8 cellular contexts compared by ENCODE assay signal in the genomic region with DNA sequence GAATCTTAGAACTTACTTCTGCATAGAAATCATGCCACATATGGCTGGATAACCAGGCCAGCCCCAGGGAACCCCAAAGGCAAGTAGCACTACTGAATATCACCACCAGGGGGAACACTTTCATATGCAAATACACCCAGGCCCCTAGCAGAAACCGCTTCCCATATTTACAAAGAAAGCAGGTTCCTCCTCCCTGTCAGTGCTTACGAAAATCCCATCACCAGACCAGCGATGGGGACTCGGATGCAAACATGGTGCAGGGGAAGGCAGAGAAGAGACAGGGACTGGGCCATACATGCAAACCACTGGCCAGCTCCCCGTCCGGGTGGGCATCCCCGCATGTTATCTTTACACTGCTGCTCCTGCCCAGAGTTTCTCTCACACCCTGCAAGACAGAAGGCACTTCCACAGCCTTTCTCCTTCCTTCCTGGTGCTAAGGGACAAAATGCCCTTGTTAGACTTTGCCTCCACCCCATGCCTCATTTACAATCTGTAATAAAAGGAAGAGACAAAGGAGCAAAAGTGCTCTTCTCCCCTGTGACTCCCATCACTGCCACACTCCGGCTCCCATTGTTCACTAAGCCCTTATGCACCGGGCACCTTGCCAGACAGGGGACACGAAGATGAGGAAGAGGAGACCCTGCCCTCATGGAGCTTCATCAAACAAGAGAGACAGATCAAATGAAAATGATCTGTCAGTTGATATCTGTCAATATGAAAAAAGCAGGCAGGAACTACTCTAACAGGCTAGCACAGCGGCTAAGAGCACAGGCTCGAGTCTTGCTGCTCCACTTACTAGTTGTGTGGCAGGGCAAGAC.
A peak's percentile ranks its signal among the peaks of the same experiment; 100 is the strongest.
DNase-seq lines count a peak whose midpoint lies in the region; ATAC-seq, FAIRE-seq and TF ChIP-seq lines count a peak whose summit lies in the region.

No MANE protein-coding gene starts in this region.

- H4K20me1 ChIP-seq in H9 (ENCODE audit: control insufficient read depth, insufficient read depth, insufficient read length) (no peaks in the 10 kb centered on the region), Loucy (ENCODE audit: insufficient read depth, low read length, poor library complexity, severe bottlenecking) (no peaks in the 10 kb centered on the region)

- H3K9ac ChIP-seq in H9 (ENCODE audit: extremely low read depth, insufficient read length, low read length): no peak overlapping the region
- H3K9ac ChIP-seq in Loucy (ENCODE audit: low read depth, low read length, poor library complexity, severe bottlenecking): no peak overlapping the region

- H3K23me2 ChIP-seq in H9 (ENCODE audit: insufficient read length, low read depth, low read length, poor library complexity, severe bottlenecking): no peaks in the 10 kb centered on the region

- H2BK15ac ChIP-seq in H9 (ENCODE audit: low read depth, low read length): no peak overlapping the region

- H2BK5ac ChIP-seq in H9 (ENCODE audit: insufficient read length, low read length): no peak overlapping the region

- H3K4me3 ChIP-seq in Loucy (ENCODE audit: low read length, poor library complexity, severe bottlenecking) (peak overlapping the region; percentile 22), pancreas (no peak overlapping the region), uterus (no peak overlapping the region)

- no peak overlapping the region for H2AFZ ChIP-seq in H9 (ENCODE audit: low read length)
- peak overlapping the region; percentile 80 for H2AFZ ChIP-seq in Loucy (ENCODE audit: low read length)

- DNase-seq in GM10266 (ENCODE audit: extremely low spot score) (peak; percentile 75), H9 (peak; percentile 72), SIG-M5 (lab: John Stamatoyannopoulos, UW) (peak; percentile 28), globus pallidus (ENCODE audit: low spot score) (peak; percentile 74), pancreas (peak in 4 of 6 donors; percentile 50 to 82 (median 66)), uterus (peak; percentile 52 to 75)
- DNase-seq in activated naive CD4-positive, alpha-beta T cell treated with Interleukin-2 at 50 U/mL for 16 hours: peak; percentile 43

- no peak overlapping the region for H4K5ac ChIP-seq in H9 (ENCODE audit: insufficient read length, low read depth, low read length)

- no peak overlapping the region for H3K14ac ChIP-seq in H9 (ENCODE audit: insufficient read depth, low read length)

- no peaks in the 10 kb centered on the region for H3K9me2 ChIP-seq in Loucy (replicated peaks; ENCODE audit: low read depth, low read length)

- H3K27me3 ChIP-seq in H9 (ENCODE audit: insufficient read depth, low read length) (no peaks in the 10 kb centered on the region), Loucy (ENCODE audit: insufficient read depth, low read length, poor library complexity, severe bottlenecking) (no peaks in the 10 kb centered on the region), pancreas (no peaks in the 10 kb centered on the region), uterus (no peaks in the 10 kb centered on the region)

- H3K56ac ChIP-seq in H9 (ENCODE audit: insufficient read length, low read depth, low read length): no peak overlapping the region

- H4K91ac ChIP-seq in H9 (ENCODE audit: insufficient read length, low read depth, low read length): no peak overlapping the region

- H3K79me2 ChIP-seq in H9 (ENCODE audit: insufficient read depth, low read length) (no peaks in the 10 kb centered on the region), Loucy (ENCODE audit: insufficient read depth, low read length) (no peaks in the 10 kb centered on the region)

- no peak for TF ChIP-seq POLR2A in uterus (IDR thresholded peaks at IDR 0.05)

- no peak overlapping the region for H3K18ac ChIP-seq in H9 (ENCODE audit: insufficient read length, low read depth, low read length)

- H3K4me1 Mint-ChIP-seq in H9: peaks cover 10% of the 10 kb centered on the region in 2 experiments

- no peak overlapping the region for H3T11ph ChIP-seq in H9 (ENCODE audit: low read length)

- peak overlapping the region in 1 of 3 experiments; percentile 60; a peak in 2 of 7 replicates for H3K27ac Mint-ChIP-seq in H9

- H3K4ac ChIP-seq in H9 (ENCODE audit: low read depth, low read length): no peak overlapping the region

- WGBS in H9 (ENCODE audit: extremely low coverage, insufficient read length, low lambda C conversion rate): no CpG with 5 or more reads among the region's 12 CpGs
- 45 to 54% methylated on average over 12 of the region's 12 CpGs for WGBS in pancreas, 2 donors

- no peak overlapping the region for H3K4me2 ChIP-seq in H9 (ENCODE audit: insufficient read depth, insufficient read length, low read length)
- H3K4me2 ChIP-seq in Loucy (ENCODE audit: low read depth, low read length, poor library complexity, severe bottlenecking): peak overlapping the region; percentile 29

- H3K27ac ChIP-seq in H9 (ENCODE audit: insufficient read length, low read depth, low read length) (no peak overlapping the region), pancreas (no peak overlapping the region), uterus (peak overlapping the region in 1 of 2 donors; percentile 14)

- no peaks in the 10 kb centered on the region for H3K4me1 ChIP-seq in H9 (ENCODE audit: insufficient read depth, low read length)
- H3K4me1 ChIP-seq in Loucy (ENCODE audit: insufficient read depth, low read length, poor library complexity, severe bottlenecking): no peaks in the 10 kb centered on the region
- H3K4me1 ChIP-seq in pancreas: no peaks in the 10 kb centered on the region
- no peaks in the 10 kb centered on the region for H3K4me1 ChIP-seq in uterus

- H2BK12ac ChIP-seq in H9 (ENCODE audit: insufficient read length, low read depth, low read length): no peak overlapping the region

- no peaks in the 10 kb centered on the region for H3K9me3 Mint-ChIP-seq in H9

- intact Hi-C loops in pancreas (cut with DNase I): loop anchor here in 2 of 3 donors (5.0 to 10.0 kb wide), 2 partner anchors 62 to 65 kb away; a partner anchor contains a TSS
- intact Hi-C loops in uterus (cut with DNase I; ENCODE audit: low total_unique reads): no loop called here

- peak; percentile 77 for TF ChIP-seq CTCF in GM10266 (IDR thresholded peaks at IDR 0.05; ENCODE audit: control insufficient read depth, insufficient read depth, low read depth, missing control alignments)
- peak; percentile 91 for TF ChIP-seq CTCF in H9 (conservative IDR thresholded peaks at IDR 0.05)
- TF ChIP-seq CTCF in Loucy (conservative IDR thresholded peaks at IDR 0.05; ENCODE audit: low read length): peak; percentile 88
- peak; percentile 83 to 97 (median 92) for TF ChIP-seq CTCF in pancreas (IDR thresholded peaks at IDR 0.05)
- peak; percentile 74 to 90 (median 80) for TF ChIP-seq CTCF in uterus (IDR thresholded peaks at IDR 0.05)

- no peak overlapping the region for H2AK5ac ChIP-seq in H9 (ENCODE audit: insufficient read length, low read length)

- no peak overlapping the region for H3K23ac ChIP-seq in H9 (ENCODE audit: insufficient read length, low read depth, low read length)

- FAIRE-seq in pancreas (lab: Jason Lieb, UNC): no peak

- H3K36me3 ChIP-seq in Loucy (ENCODE audit: insufficient read depth, low read length): no peaks in the 10 kb centered on the region
- peaks cover 0 to 3% (median 0%) of the 10 kb centered on the region in 3 donors for H3K36me3 ChIP-seq in pancreas
- H3K36me3 ChIP-seq in uterus: no peaks in the 10 kb centered on the region

- H3K79me1 ChIP-seq in H9 (ENCODE audit: insufficient read depth, low read depth, low read length, poor library complexity, severe bottlenecking): no peaks in the 10 kb centered on the region

- H3K4me3 Mint-ChIP-seq in H9: no peak overlapping the region

- H2BK20ac ChIP-seq in H9 (ENCODE audit: low read depth, low read length, poor library complexity, severe bottlenecking): no peak overlapping the region

- H3K36me3 Mint-ChIP-seq in H9 (ENCODE audit: insufficient read depth in 1 of 3, low read depth in 3 of 3): peaks cover 4 to 30% (median 21%) of the 10 kb centered on the region in 3 experiments; a peak in 6 of 7 replicates

- no peak overlapping the region for H2BK120ac ChIP-seq in H9 (ENCODE audit: low read depth, low read length, poor library complexity, severe bottlenecking)

- peak; percentile 90 to 99 (median 98) for ATAC-seq in pancreas

- H3F3A ChIP-seq in Loucy (ENCODE audit: low read depth): no peaks in the 10 kb centered on the region

- no peak overlapping the region for H4K8ac ChIP-seq in H9 (replicated peaks; ENCODE audit: insufficient read length, low read depth, low read length)

- no peaks in the 10 kb centered on the region for H3K9me3 ChIP-seq in H9 (ENCODE audit: control insufficient read depth, low read depth, low read length)
- no peaks in the 10 kb centered on the region for H3K9me3 ChIP-seq in Loucy (ENCODE audit: insufficient read depth, low read depth, low read length)
- H3K9me3 ChIP-seq in pancreas: no peaks in the 10 kb centered on the region
- H3K9me3 ChIP-seq in uterus: no peaks in the 10 kb centered on the region

- no peaks in the 10 kb centered on the region for H3K27me3 Mint-ChIP-seq in H9 (ENCODE audit: low read depth)
